In the genomic region with DNA sequence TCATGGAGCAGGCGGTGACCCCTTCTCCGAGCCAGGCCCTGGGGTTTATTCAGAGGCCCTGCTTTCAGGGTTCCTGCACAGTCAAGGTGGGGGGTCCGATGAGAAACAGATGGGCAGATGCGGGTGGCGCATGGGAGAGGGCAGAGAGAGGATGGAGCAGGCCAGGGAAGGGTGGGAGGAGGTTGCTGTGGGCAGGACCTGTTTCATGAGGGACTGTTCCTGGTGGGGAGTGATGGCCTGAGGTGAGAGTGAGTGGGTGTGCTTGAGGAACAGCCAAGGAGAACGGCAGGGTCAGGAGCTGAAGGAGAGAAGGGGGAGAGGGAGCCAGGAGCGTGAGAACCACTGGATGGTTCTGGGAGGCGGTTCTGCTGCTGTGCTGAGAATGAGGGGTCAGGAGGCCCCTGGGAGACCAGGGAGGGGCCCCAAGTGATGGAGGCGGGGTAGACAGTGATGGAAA, we compare ENCODE assay signal across 1 cellular context.
TF ChIP-seq lines count a peak whose summit lies in the region.

No MANE protein-coding gene starts in this region.

TF ChIP-seq in K562, 482 proteins besides CTCF, POLR2A, EP300 and RAD21:
- TF ChIP-seq, protein P1, sequence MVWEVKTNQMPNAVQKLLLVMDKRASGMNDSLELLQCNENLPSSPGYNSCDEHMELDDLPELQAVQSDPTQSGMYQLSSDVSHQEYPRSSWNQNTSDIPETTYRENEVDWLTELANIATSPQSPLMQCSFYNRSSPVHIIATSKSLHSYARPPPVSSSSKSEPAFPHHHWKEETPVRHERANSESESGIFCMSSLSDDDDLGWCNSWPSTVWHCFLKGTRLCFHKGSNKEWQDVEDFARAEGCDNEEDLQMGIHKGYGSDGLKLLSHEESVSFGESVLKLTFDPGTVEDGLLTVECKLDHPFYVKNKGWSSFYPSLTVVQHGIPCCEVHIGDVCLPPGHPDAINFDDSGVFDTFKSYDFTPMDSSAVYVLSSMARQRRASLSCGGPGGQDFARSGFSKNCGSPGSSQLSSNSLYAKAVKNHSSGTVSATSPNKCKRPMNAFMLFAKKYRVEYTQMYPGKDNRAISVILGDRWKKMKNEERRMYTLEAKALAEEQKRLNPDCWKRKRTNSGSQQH (CRISPR knock-in tag; IDR thresholded peaks at IDR 0.05) = no peak
- TF ChIP-seq, protein P2, sequence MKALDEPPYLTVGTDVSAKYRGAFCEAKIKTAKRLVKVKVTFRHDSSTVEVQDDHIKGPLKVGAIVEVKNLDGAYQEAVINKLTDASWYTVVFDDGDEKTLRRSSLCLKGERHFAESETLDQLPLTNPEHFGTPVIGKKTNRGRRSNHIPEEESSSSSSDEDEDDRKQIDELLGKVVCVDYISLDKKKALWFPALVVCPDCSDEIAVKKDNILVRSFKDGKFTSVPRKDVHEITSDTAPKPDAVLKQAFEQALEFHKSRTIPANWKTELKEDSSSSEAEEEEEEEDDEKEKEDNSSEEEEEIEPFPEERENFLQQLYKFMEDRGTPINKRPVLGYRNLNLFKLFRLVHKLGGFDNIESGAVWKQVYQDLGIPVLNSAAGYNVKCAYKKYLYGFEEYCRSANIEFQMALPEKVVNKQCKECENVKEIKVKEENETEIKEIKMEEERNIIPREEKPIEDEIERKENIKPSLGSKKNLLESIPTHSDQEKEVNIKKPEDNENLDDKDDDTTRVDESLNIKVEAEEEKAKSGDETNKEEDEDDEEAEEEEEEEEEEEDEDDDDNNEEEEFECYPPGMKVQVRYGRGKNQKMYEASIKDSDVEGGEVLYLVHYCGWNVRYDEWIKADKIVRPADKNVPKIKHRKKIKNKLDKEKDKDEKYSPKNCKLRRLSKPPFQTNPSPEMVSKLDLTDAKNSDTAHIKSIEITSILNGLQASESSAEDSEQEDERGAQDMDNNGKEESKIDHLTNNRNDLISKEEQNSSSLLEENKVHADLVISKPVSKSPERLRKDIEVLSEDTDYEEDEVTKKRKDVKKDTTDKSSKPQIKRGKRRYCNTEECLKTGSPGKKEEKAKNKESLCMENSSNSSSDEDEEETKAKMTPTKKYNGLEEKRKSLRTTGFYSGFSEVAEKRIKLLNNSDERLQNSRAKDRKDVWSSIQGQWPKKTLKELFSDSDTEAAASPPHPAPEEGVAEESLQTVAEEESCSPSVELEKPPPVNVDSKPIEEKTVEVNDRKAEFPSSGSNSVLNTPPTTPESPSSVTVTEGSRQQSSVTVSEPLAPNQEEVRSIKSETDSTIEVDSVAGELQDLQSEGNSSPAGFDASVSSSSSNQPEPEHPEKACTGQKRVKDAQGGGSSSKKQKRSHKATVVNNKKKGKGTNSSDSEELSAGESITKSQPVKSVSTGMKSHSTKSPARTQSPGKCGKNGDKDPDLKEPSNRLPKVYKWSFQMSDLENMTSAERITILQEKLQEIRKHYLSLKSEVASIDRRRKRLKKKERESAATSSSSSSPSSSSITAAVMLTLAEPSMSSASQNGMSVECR (CRISPR knock-in tag; IDR thresholded peaks at IDR 0.05) = no peak
- no peak for TF ChIP-seq TCF15 (CRISPR knock-in tag; IDR thresholded peaks at IDR 0.05)
- no peak for TF ChIP-seq CHD4 (IDR thresholded peaks at IDR 0.05; ENCODE audit: insufficient read depth, insufficient replicate concordance, low read depth, low read length, poor library complexity, severe bottlenecking)
- no peak for TF ChIP-seq PCBP2 (IDR thresholded peaks at IDR 0.05; ENCODE audit: low read depth, low read length, poor library complexity, severe bottlenecking)
- 0 out of 2 replicates have a peak, but pooled peaks have one; percentile 5 for TF ChIP-seq SUPT5H (IDR thresholded peaks at IDR 0.05)
- TF ChIP-seq BRCA1 (IDR thresholded peaks at IDR 0.05) = no peak
- no peak for TF ChIP-seq BRCA1 (CRISPR knock-in tag; IDR thresholded peaks at IDR 0.05)
